11 cellular contexts compared by ENCODE assay signal in genomic region chr3:40800343-40800742, GRCh38.
A peak's percentile ranks its signal among the peaks of the same experiment; 100 is the strongest.
DNase-seq lines count a peak whose midpoint lies in the region; ATAC-seq lines count a peak whose summit lies in the region.
"Had no signal": no experiment of that assay in that cellular context is flagged by ENCODE, and none has a peak within 500 bp of the region (broad histone marks: within the 10 kb centered on the region; RNA-seq: fewer than 3 reads in every experiment).

No MANE protein-coding gene starts in this region.

- H2AFZ ChIP-seq in trophoblast cell (ENCODE audit: insufficient read depth, low read length, poor library complexity) = no peak overlapping the region

- H3K14ac ChIP-seq in trophoblast cell (ENCODE audit: low read length) = no peak overlapping the region

- DNase-seq in EL (peak; percentile 76), OCI-M1 (lab: John Stamatoyannopoulos, UW) (peak; percentile 46), fibroblast of gingiva (ENCODE audit: low read depth) (peak; percentile 60), trophoblast cell (peak; percentile 78 to 82), NCI-H510A treated with DMSO at 0.1 percent for 48 hours (lab: John Stamatoyannopoulos, UW) (no peak), NCI-H345 (lab: John Stamatoyannopoulos, UW) (no peak)
- no peak for DNase-seq in stimulated activated CD4-positive, alpha-beta T cell treated with anti-CD3 and anti-CD28 coated beads, Interleukin-4, amount 100 ng/mL, for 24 hours
- DNase-seq: natural killer cell, SK-N-SH had no signal

- H3K4me2 ChIP-seq in trophoblast cell (ENCODE audit: low read length) = no peak overlapping the region
- H3K4me2 ChIP-seq: SK-N-SH had no signal

- no peak overlapping the region for H2BK120ac ChIP-seq in trophoblast cell (ENCODE audit: insufficient read depth, low read length, poor library complexity)

- no peak overlapping the region for H3K18ac ChIP-seq in trophoblast cell (ENCODE audit: low read length)

- no peaks in the 10 kb centered on the region for H3K27me3 ChIP-seq in trophoblast cell (ENCODE audit: insufficient read depth, low read length)
- H3K27me3 ChIP-seq: suprapubic skin had no signal

- H2AK5ac ChIP-seq in trophoblast cell (ENCODE audit: low read length) = no peak overlapping the region

- H3K4me1 ChIP-seq in trophoblast cell (ENCODE audit: control insufficient read depth in 1 of 2, insufficient read depth in 2 of 2, low read length in 2 of 2) = peaks cover 2% of the 10 kb centered on the region in 2 experiments
- H3K4me1 ChIP-seq: suprapubic skin had no signal

- no peak overlapping the region for H3K9ac ChIP-seq in trophoblast cell (ENCODE audit: low read length)
- H3K9ac ChIP-seq: SK-N-SH had no signal

- no peak overlapping the region for H4K12ac ChIP-seq in trophoblast cell (ENCODE audit: low read depth, low read length)

- H3K4ac ChIP-seq in trophoblast cell (ENCODE audit: low read depth, low read length) = no peak overlapping the region

- no peaks in the 10 kb centered on the region for H3K36me3 ChIP-seq in trophoblast cell (ENCODE audit: control insufficient read depth in 1 of 2, insufficient read depth in 2 of 2, low read length in 2 of 2)
- H3K36me3 ChIP-seq: suprapubic skin had no signal

- no peaks in the 10 kb centered on the region for H3K79me1 ChIP-seq in trophoblast cell (ENCODE audit: low read length)

- no peak overlapping the region for H3K27ac ChIP-seq in trophoblast cell (ENCODE audit: low read depth, low read length)
- H3K27ac ChIP-seq: suprapubic skin had no signal

- H3K79me2 ChIP-seq in trophoblast cell (ENCODE audit: control insufficient read depth, insufficient read depth, low read length, poor library complexity) = no peaks in the 10 kb centered on the region

- H3K4me3 ChIP-seq in trophoblast cell (ENCODE audit: low read depth, low read length) = no peak overlapping the region
- H3K4me3 ChIP-seq: suprapubic skin had no signal

- no peak overlapping the region for H2BK12ac ChIP-seq in trophoblast cell (ENCODE audit: low read length)

- H2BK5ac ChIP-seq in trophoblast cell (ENCODE audit: low read depth, low read length, poor library complexity) = no peak overlapping the region

- no peak for ATAC-seq in HG03520 (IDR thresholded peaks at IDR 0.05; ENCODE audit: unreplicated experiment)
- ATAC-seq: natural killer cell had no signal

- no peak overlapping the region for H3K23ac ChIP-seq in trophoblast cell (ENCODE audit: low read length)

- H3K9me3 ChIP-seq in trophoblast cell (ENCODE audit: insufficient read depth, low read depth, low read length) = no peaks in the 10 kb centered on the region
- H3K9me3 ChIP-seq: SK-N-SH, suprapubic skin had no signal

- H4K8ac ChIP-seq in trophoblast cell (ENCODE audit: low read depth, low read length) = no peak overlapping the region

- no peak overlapping the region for H4K91ac ChIP-seq in trophoblast cell (ENCODE audit: low read depth, low read length)

Comparison
In these comparisons a context has a peak if more than half of its experiments do, and no peak if none do; other contexts are left out.
1. DNase-seq: peak in EL (single experiment), OCI-M1 (single experiment), fibroblast of gingiva (single experiment) and trophoblast cell (2 of 2); none in NCI-H510A treated with DMSO at 0.1 percent for 48 hours (single experiment), stimulated activated CD4-positive, alpha-beta T cell treated with anti-CD3 and anti-CD28 coated beads, Interleukin-4, amount 100 ng/mL, for 24 hours (single experiment) and NCI-H345 (single experiment).